Comparison of ENCODE assay signal across 9 cellular contexts in genomic region chr15:69305204-69305931, GRCh38. TPM values are rescaled to one million over a fixed set of nuclear protein-coding genes. Genes with fewer than 3 reads are reported as not detected.
DNase-seq lines count a peak whose midpoint lies in the region; ATAC-seq lines count a peak whose summit lies in the region.
"Had no signal": no experiment of that assay in that cellular context is flagged by ENCODE, and none has a peak within 500 bp of the region (broad histone marks: within the 10 kb centered on the region; RNA-seq: fewer than 3 reads in every experiment).

No MANE protein-coding gene starts in this region.

- intact Hi-C loops in activated T-helper 2 cell treated with anti-CD3 and anti-CD28 coated beads, Interferon-gamma antibody, Interleukin-2, Interleukin-4, amounts not matched to agents 10 μg/mL and 5 μg/mL and 100 μg/mL, durations not matched to agents 14 hours and 24 hours and 36 hours (cut with micrococcal nuclease), result no loop called here

- no peak overlapping the region for H3K27ac Mint-ChIP-seq in activated T-helper 2 cell treated with anti-CD3 and anti-CD28 coated beads, Interferon-gamma antibody, Interleukin-2, Interleukin-4, amounts not matched to agents 10 μg/mL and 5 μg/mL and 100 μg/mL, durations not matched to agents 14 hours and 24 hours and 36 hours

- DNase-seq in CD1c-positive myeloid dendritic cell (ENCODE audit: extremely low spot score) (peak; percentile 89), MV-4-11 (lab: John Stamatoyannopoulos, UW) (peak; percentile 39), dermis blood vessel endothelial cell (peak; percentile 39), mucosa of gallbladder (ENCODE audit: low spot score) (peak; percentile 43), KBM-7 (no peak), GDM1 (lab: John Stamatoyannopoulos, UW) (no peak)
- no peak for DNase-seq in activated T-helper 2 cell treated with anti-CD3 and anti-CD28 coated beads, Interferon-gamma antibody, Interleukin-2, Interleukin-4, amounts not matched to agents 10 μg/mL and 5 μg/mL and 100 μg/mL, durations not matched to agents 14 hours and 24 hours and 36 hours (ENCODE audit: low spot score)
- DNase-seq: T-helper 2 cell had no signal

- no peaks in the 10 kb centered on the region for H3K9me3 Mint-ChIP-seq in activated T-helper 2 cell treated with anti-CD3 and anti-CD28 coated beads, Interferon-gamma antibody, Interleukin-2, Interleukin-4, amounts not matched to agents 10 μg/mL and 5 μg/mL and 100 μg/mL, durations not matched to agents 14 hours and 24 hours and 36 hours

- H3K27me3 Mint-ChIP-seq in activated T-helper 2 cell treated with anti-CD3 and anti-CD28 coated beads, Interferon-gamma antibody, Interleukin-2, Interleukin-4, amounts not matched to agents 10 μg/mL and 5 μg/mL and 100 μg/mL, durations not matched to agents 14 hours and 24 hours and 36 hours (ENCODE audit: low read depth), result peaks cover 27% of the 10 kb centered on the region

- in situ Hi-C loops in KBM-7 (cut with MboI; ENCODE audit: low pct_unique_long_range_greater_than_20kb, low sequenced_read_pairs), result no loop called here

- ATAC-seq in GM19397 (IDR thresholded peaks at IDR 0.05; ENCODE audit: unreplicated experiment), result no peak

- no peaks in the 10 kb centered on the region for H3K36me3 Mint-ChIP-seq in activated T-helper 2 cell treated with anti-CD3 and anti-CD28 coated beads, Interferon-gamma antibody, Interleukin-2, Interleukin-4, amounts not matched to agents 10 μg/mL and 5 μg/mL and 100 μg/mL, durations not matched to agents 14 hours and 24 hours and 36 hours (ENCODE audit: low read depth)

- H3K4me3 Mint-ChIP-seq in activated T-helper 2 cell treated with anti-CD3 and anti-CD28 coated beads, Interferon-gamma antibody, Interleukin-2, Interleukin-4, amounts not matched to agents 10 μg/mL and 5 μg/mL and 100 μg/mL, durations not matched to agents 14 hours and 24 hours and 36 hours (ENCODE audit: low read depth), result no peak overlapping the region

- H3K4me1 Mint-ChIP-seq in activated T-helper 2 cell treated with anti-CD3 and anti-CD28 coated beads, Interferon-gamma antibody, Interleukin-2, Interleukin-4, amounts not matched to agents 10 μg/mL and 5 μg/mL and 100 μg/mL, durations not matched to agents 14 hours and 24 hours and 36 hours (ENCODE audit: low read depth), result no peaks in the 10 kb centered on the region

RNA-seq across cellular contexts. Expression of gene PAQR5, which starts 6.7 kb away (rescaled TPM):
- total RNA-seq in dermis blood vessel endothelial cell (under 0.01 TPM in 1 of 2 replicates, not detected in the other), mucosa of gallbladder (20.5 TPM)
- not detected in 2 replicates for total RNA-seq in activated T-helper 2 cell treated with anti-CD3 and anti-CD28 coated beads, Interferon-gamma antibody, Interleukin-2, Interleukin-4, amounts not matched to agents 10 μg/mL and 5 μg/mL and 100 μg/mL, durations not matched to agents 14 hours and 24 hours and 36 hours

Comparison
In these comparisons a context has a peak if more than half of its experiments do, and no peak if none do; other contexts are left out.
1. DNase-seq: peak in CD1c-positive myeloid dendritic cell (single experiment), MV-4-11 (single experiment), dermis blood vessel endothelial cell (single experiment) and mucosa of gallbladder (single experiment); none in KBM-7 (single experiment), activated T-helper 2 cell treated with anti-CD3 and anti-CD28 coated beads, Interferon-gamma antibody, Interleukin-2, Interleukin-4, amounts not matched to agents 10 μg/mL and 5 μg/mL and 100 μg/mL, durations not matched to agents 14 hours and 24 hours and 36 hours (single experiment) and GDM1 (single experiment).
2. RNA of gene PAQR5, which starts 6.7 kb away (total RNA-seq): 20.5 TPM in mucosa of gallbladder (single experiment); under 0.01 TPM in dermis blood vessel endothelial cell and not detected in activated T-helper 2 cell treated with anti-CD3 and anti-CD28 coated beads, Interferon-gamma antibody, Interleukin-2, Interleukin-4, amounts not matched to agents 10 μg/mL and 5 μg/mL and 100 μg/mL, durations not matched to agents 14 hours and 24 hours and 36 hours; every median in the first group is over 10 times any median in the second.